ENCODE assay signal across 19 cellular contexts in genomic region chr5:73150872-73151271, GRCh38. TPM values are rescaled to one million over a fixed set of nuclear protein-coding genes. Genes with fewer than 3 reads are reported as not detected.
DNase-seq lines count a peak whose midpoint lies in the region; ATAC-seq and TF ChIP-seq lines count a peak whose summit lies in the region.
"Had no signal": no experiment of that assay in that cellular context is flagged by ENCODE, and none has a peak within 500 bp of the region (broad histone marks: within the 10 kb centered on the region; RNA-seq: fewer than 3 reads in every experiment).

No MANE protein-coding gene starts in this region.

- no peak overlapping the region for H3K4me2 ChIP-seq in mesenchymal stem cell (ENCODE audit: low read length, poor library complexity, severe bottlenecking)

- H3K36me3 ChIP-seq in colonic mucosa (no peaks in the 10 kb centered on the region), mesenchymal stem cell (ENCODE audit: control insufficient read depth in 1 of 2, insufficient read depth in 2 of 2, low read depth in 1 of 2, low read length in 2 of 2) (no peaks in the 10 kb centered on the region), upper lobe of right lung (no peaks in the 10 kb centered on the region)

- no peak overlapping the region for H2AFZ ChIP-seq in mesenchymal stem cell (ENCODE audit: low read depth, low read length)

- peak overlapping the region; percentile 59 for H2BK5ac ChIP-seq in mesenchymal stem cell (ENCODE audit: low read depth, low read length, poor library complexity, severe bottlenecking)

- H3K18ac ChIP-seq in mesenchymal stem cell (ENCODE audit: low read depth in 1 of 2, low read length in 2 of 2), result no peak overlapping the region

- no peaks in the 10 kb centered on the region for H3K27me3 Mint-ChIP-seq in osteocyte (ENCODE audit: unreplicated experiment)

- H3K4me1 ChIP-seq in colonic mucosa, result no peaks in the 10 kb centered on the region
- peaks cover 28% of the 10 kb centered on the region for H3K4me1 ChIP-seq in mesenchymal stem cell (ENCODE audit: control insufficient read depth, insufficient read depth, low read depth, low read length)
- H3K4me1 ChIP-seq in upper lobe of right lung, result no peaks in the 10 kb centered on the region

- no peaks in the 10 kb centered on the region for H3K9me3 Mint-ChIP-seq in osteocyte (ENCODE audit: unreplicated experiment)
- H3K9me3 Mint-ChIP-seq: CD8-positive, alpha-beta T cell; HFFc6 had no signal

- 84% methylated on average over 7 of the region's 7 CpGs for WGBS in mesenchymal stem cell

- H3K14ac ChIP-seq in mesenchymal stem cell (ENCODE audit: low read length in 2 of 2), result no peak overlapping the region

- no peak overlapping the region for H3K9ac ChIP-seq in colonic mucosa (ENCODE audit: low read depth in 2 of 2, low read length in 2 of 2)
- H3K9ac ChIP-seq in mesenchymal stem cell (ENCODE audit: low read length), result no peak overlapping the region

- peak; percentile 15 for DNase-seq in ELF-1 (ENCODE audit: low read depth, low spot score)
- DNase-seq in colonic mucosa, result peak; percentile 74
- DNase-seq in mesenchymal stem cell, result no peak
- no peak for DNase-seq in osteocyte (ENCODE audit: extremely low spot score, unreplicated experiment)
- no peak for DNase-seq in SW480 (ENCODE audit: low spot score)
- DNase-seq in G401 (ENCODE audit: low spot score), result no peak
- DNase-seq in upper lobe of right lung, result no peak
- DNase-seq: CD8-positive, alpha-beta T cell; COR-L47; DMS153; EL; HCEC 1CT; HFFc6 had no signal

- ATAC-seq in HG02798 (IDR thresholded peaks at IDR 0.05; ENCODE audit: poor library complexity, unreplicated experiment), result no peak
- no peak for ATAC-seq in upper lobe of right lung
- ATAC-seq: CD8-positive, alpha-beta T cell had no signal

- no peaks in the 10 kb centered on the region for H3K36me3 Mint-ChIP-seq in osteocyte (ENCODE audit: unreplicated experiment)
- H3K36me3 Mint-ChIP-seq: CD14-positive monocyte; CD8-positive, alpha-beta T cell had no signal

- H3K4me3 ChIP-seq in colonic mucosa, result no peak overlapping the region
- no peak overlapping the region for H3K4me3 ChIP-seq in mesenchymal stem cell (ENCODE audit: insufficient read depth in 1 of 2, low read depth in 1 of 2, low read length in 2 of 2)
- H3K4me3 ChIP-seq in upper lobe of right lung, result no peak overlapping the region

- no peak overlapping the region for H2BK120ac ChIP-seq in mesenchymal stem cell (ENCODE audit: low read depth, low read length)

- no peak overlapping the region for H4K91ac ChIP-seq in mesenchymal stem cell (ENCODE audit: low read length)

- H3K4me1 Mint-ChIP-seq in osteocyte (ENCODE audit: unreplicated experiment), result peaks cover 49% of the 10 kb centered on the region

- TF ChIP-seq CTCF in colonic mucosa (IDR thresholded peaks at IDR 0.05) (no peak), osteocyte (IDR thresholded peaks at IDR 0.05) (no peak), upper lobe of right lung (IDR thresholded peaks at IDR 0.05) (no peak)

- in situ Hi-C loops in G401 (cut with HindIII; ENCODE audit: low sequenced_read_pairs), result no loop called here

- no peak overlapping the region for H2BK12ac ChIP-seq in mesenchymal stem cell (ENCODE audit: low read length in 2 of 2)

- H3K79me1 ChIP-seq in mesenchymal stem cell (replicated peaks; ENCODE audit: low read length, poor library complexity, severe bottlenecking), result no peaks in the 10 kb centered on the region

- peak overlapping the region; percentile 83 for H3K27ac Mint-ChIP-seq in osteocyte (ENCODE audit: unreplicated experiment)
- H3K27ac Mint-ChIP-seq: CD14-positive monocyte; CD8-positive, alpha-beta T cell; HFFc6 had no signal

- H4K8ac ChIP-seq in mesenchymal stem cell (ENCODE audit: low read length), result no peak overlapping the region

- intact Hi-C loops in colonic mucosa (cut with DNase I) (no loop called here), upper lobe of right lung (cut with DNase I) (no loop called here)

- no peak overlapping the region for H3K4me3 Mint-ChIP-seq in osteocyte (ENCODE audit: unreplicated experiment)
- H3K4me3 Mint-ChIP-seq: CD8-positive, alpha-beta T cell; HFFc6 had no signal

- H2BK15ac ChIP-seq in mesenchymal stem cell (ENCODE audit: low read depth, poor library complexity, severe bottlenecking), result no peak overlapping the region

- peak overlapping the region; percentile 92 for H2AK5ac ChIP-seq in mesenchymal stem cell (ENCODE audit: low read length, severe bottlenecking)

- H3K4ac ChIP-seq in mesenchymal stem cell (ENCODE audit: low read depth in 1 of 2, low read length in 2 of 2), result no peak overlapping the region

- no peaks in the 10 kb centered on the region for H3K27me3 ChIP-seq in colonic mucosa
- H3K27me3 ChIP-seq in mesenchymal stem cell (ENCODE audit: control insufficient read depth in 1 of 2, insufficient read depth in 1 of 2, low read length in 2 of 2), result peaks cover 0 to 4% of the 10 kb centered on the region in 2 experiments
- no peaks in the 10 kb centered on the region for H3K27me3 ChIP-seq in upper lobe of right lung

- no peak overlapping the region for H3K23ac ChIP-seq in mesenchymal stem cell (ENCODE audit: low read length in 2 of 2)

- H3K27ac ChIP-seq in colonic mucosa, result no peak overlapping the region
- H3K27ac ChIP-seq in mesenchymal stem cell (ENCODE audit: low read length, poor library complexity, severe bottlenecking), result peak overlapping the region; percentile 86
- no peak overlapping the region for H3K27ac ChIP-seq in upper lobe of right lung
- H3K27ac ChIP-seq: 22Rv1 had no signal

- no peaks in the 10 kb centered on the region for H3K9me3 ChIP-seq in colonic mucosa
- no peaks in the 10 kb centered on the region for H3K9me3 ChIP-seq in mesenchymal stem cell (ENCODE audit: control insufficient read depth, low read length)
- H3K9me3 ChIP-seq in upper lobe of right lung, result no peaks in the 10 kb centered on the region

RNA-seq across cellular contexts. Expression of gene TMEM174, which starts 22.1 kb away (rescaled TPM):
- total RNA-seq in colonic mucosa (not detected), osteocyte (not detected in 2 replicates), upper lobe of right lung (not detected)
- polyA plus RNA-seq in mesenchymal stem cell (2013, experiment 1 of 2), result not detected
- not detected for polyA plus RNA-seq in mesenchymal stem cell (2013, experiment 2 of 2)
- not detected in 2 replicates for total RNA-seq in G401 (2014; rRNA removed; shearing (Covaris generic))
- total RNA-seq: A673; CD8-positive, alpha-beta T cell; H4; HFFc6 had no signal
- polyA plus RNA-seq: BJ, CD14-positive monocyte had no signal

RNA-seq across cellular contexts. Expression of gene TMEM171, which starts 30.5 kb away (rescaled TPM):
- total RNA-seq in colonic mucosa, result 100 to 1,000 TPM in 1 of 2 donors, 10 to 100 TPM in 1; 69.3 to 121 TPM
- 0.47 TPM for polyA plus RNA-seq in mesenchymal stem cell (2013, experiment 1 of 2)
- 0.56 TPM for polyA plus RNA-seq in mesenchymal stem cell (2013, experiment 2 of 2)
- total RNA-seq in osteocyte, result 31.8 and 38.1 TPM in 2 replicates
- total RNA-seq in G401 (2014; rRNA removed; shearing (Covaris generic)), result not detected in 2 replicates
- 0.43 TPM for total RNA-seq in upper lobe of right lung
- polyA plus RNA-seq: CD14-positive monocyte had no signal

Comparison
In these comparisons a context has a peak if more than half of its experiments do, and no peak if none do; other contexts are left out.
1. DNase-seq: peak in ELF-1 (single experiment) and colonic mucosa (single experiment); none in mesenchymal stem cell (single experiment), osteocyte (single experiment), SW480 (single experiment), G401 (single experiment) and upper lobe of right lung (single experiment).
2. RNA of gene TMEM171, which starts 30.5 kb away (total RNA-seq): 69.3 to 121 TPM in colonic mucosa and 31.8 to 38.1 TPM in osteocyte; 0.43 TPM in upper lobe of right lung (single experiment) and not detected in G401; every median in the first group is over 10 times any median in the second.